In the genomic region with DNA sequence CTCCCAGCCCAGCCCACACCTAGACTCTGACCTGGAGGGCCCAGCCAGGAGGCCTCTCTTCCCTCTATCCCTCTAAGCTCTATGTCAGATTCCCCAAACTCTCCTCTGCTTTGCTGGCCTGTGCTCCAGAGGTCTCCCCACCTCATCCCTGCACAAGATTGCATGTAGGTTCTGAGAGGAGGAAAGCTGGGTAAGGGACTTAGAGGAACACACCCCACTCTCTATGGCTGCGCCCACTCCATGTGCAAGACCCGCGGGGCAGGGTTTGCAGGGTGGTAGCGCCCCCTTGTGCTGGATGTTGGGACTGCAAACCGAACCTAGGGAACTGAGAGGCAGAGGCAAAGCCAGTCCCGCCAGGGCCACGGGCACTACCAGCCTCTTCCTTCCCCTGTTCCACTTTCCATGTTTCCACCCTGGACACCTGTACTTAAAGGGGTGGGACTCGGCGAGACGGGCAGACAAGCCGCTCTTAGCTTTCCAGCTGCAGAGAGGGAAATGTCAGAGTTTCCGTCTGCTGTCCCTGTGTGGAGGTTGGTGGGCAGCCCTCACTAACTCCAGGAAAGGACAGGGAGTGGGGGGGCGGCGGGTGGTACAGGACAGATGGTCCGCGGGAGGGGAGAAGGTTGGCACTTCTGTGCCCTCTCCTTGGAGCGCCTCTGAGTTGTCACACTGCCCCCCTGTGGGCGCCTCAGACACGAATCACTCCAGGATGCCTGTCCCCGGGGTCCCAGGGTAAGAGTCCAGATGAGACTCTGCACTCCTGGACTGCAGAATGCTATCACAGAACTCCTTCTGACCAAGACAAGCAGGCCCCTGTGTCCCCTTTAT, we compare ENCODE assay signal across 1 cellular context.
TF ChIP-seq lines count a peak whose summit lies in the region.

No MANE protein-coding gene starts in this region.

TF ChIP-seq in HepG2, 621 proteins besides CTCF, POLR2A, EP300 and RAD21 (continued from another document and continues in another):
- TF ChIP-seq, protein P1, sequence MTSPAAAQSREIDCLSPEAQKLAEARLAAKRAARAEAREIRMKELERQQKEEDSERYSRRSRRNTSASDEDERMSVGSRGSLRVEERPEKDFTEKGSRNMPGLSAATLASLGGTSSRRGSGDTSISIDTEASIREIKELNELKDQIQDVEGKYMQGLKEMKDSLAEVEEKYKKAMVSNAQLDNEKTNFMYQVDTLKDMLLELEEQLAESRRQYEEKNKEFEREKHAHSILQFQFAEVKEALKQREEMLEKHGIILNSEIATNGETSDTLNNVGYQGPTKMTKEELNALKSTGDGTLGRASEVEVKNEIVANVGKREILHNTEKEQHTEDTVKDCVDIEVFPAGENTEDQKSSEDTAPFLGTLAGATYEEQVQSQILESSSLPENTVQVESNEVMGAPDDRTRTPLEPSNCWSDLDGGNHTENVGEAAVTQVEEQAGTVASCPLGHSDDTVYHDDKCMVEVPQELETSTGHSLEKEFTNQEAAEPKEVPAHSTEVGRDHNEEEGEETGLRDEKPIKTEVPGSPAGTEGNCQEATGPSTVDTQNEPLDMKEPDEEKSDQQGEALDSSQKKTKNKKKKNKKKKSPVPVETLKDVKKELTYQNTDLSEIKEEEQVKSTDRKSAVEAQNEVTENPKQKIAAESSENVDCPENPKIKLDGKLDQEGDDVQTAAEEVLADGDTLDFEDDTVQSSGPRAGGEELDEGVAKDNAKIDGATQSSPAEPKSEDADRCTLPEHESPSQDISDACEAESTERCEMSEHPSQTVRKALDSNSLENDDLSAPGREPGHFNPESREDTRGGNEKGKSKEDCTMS (CRISPR knock-in tag; conservative IDR thresholded peaks at IDR 0.05): 0 out of 2 replicates have a peak, but pooled peaks have one; percentile 40
- TF ChIP-seq TBX2 (CRISPR knock-in tag; IDR thresholded peaks at IDR 0.05; ENCODE audit: borderline replicate concordance) (peak; percentile 86), GZF1 (CRISPR knock-in tag; IDR thresholded peaks at IDR 0.05) (no peak), MBD4 (IDR thresholded peaks at IDR 0.05; ENCODE audit: borderline replicate concordance, low read length) (no peak), TEAD3 (CRISPR knock-in tag; optimal IDR thresholded peaks at IDR 0.05; ENCODE audit: borderline replicate concordance) (peak; percentile 80), HOXA7 (CRISPR knock-in tag; IDR thresholded peaks at IDR 0.05) (no peak), ZBTB7A (CRISPR knock-in tag; IDR thresholded peaks at IDR 0.05) (peak; percentile 95), AGO2 (optimal IDR thresholded peaks at IDR 0.05; ENCODE audit: low read depth, low read length) (no peak), ZNF605 (CRISPR knock-in tag; IDR thresholded peaks at IDR 0.05) (peak; percentile 90), ARNT2 (CRISPR knock-in tag; IDR thresholded peaks at IDR 0.05; ENCODE audit: low read depth) (peak; percentile 60; the same call in 1 of the 2 replicates), ATRX (CRISPR knock-in tag; IDR thresholded peaks at IDR 0.05; ENCODE audit: borderline replicate concordance) (0 out of 2 replicates have a peak, but pooled peaks have one; percentile 90), HDAC6 (IDR thresholded peaks at IDR 0.05; ENCODE audit: low read depth, low read length) (no peak), MED13 (CRISPR knock-in tag; IDR thresholded peaks at IDR 0.05) (0 out of 2 replicates have a peak, but pooled peaks have one; percentile 15), ZNF777 (CRISPR knock-in tag; IDR thresholded peaks at IDR 0.05) (no peak; the same call in 1 of the 2 replicates), ZNF839 (CRISPR knock-in tag; IDR thresholded peaks at IDR 0.05; ENCODE audit: borderline replicate concordance) (no peak; the same call in 1 of the 2 replicates), ZNF20 (CRISPR knock-in tag; IDR thresholded peaks at IDR 0.05) (no peak), HHEX (CRISPR knock-in tag; IDR thresholded peaks at IDR 0.05) (no peak; the same call in 1 of the 2 replicates), SNAI1 (CRISPR knock-in tag; IDR thresholded peaks at IDR 0.05; ENCODE audit: borderline replicate concordance) (peak; percentile 86; the same call in 1 of the 2 replicates), TCF7 (IDR thresholded peaks at IDR 0.05; ENCODE audit: low read depth) (no peak), ISX (CRISPR knock-in tag; conservative IDR thresholded peaks at IDR 0.05) (no peak), EED (CRISPR knock-in tag; IDR thresholded peaks at IDR 0.05) (peak; percentile 95; the same call in 1 of the 2 replicates), ZNF224 (CRISPR knock-in tag; IDR thresholded peaks at IDR 0.05) (peak; percentile 96), AGO1 (IDR thresholded peaks at IDR 0.05; ENCODE audit: low read depth, low read length, poor library complexity, severe bottlenecking) (peak; percentile 52), ZNF124 (CRISPR knock-in tag; IDR thresholded peaks at IDR 0.05) (peak; percentile 84), HDAC2 (CRISPR knock-in tag; IDR thresholded peaks at IDR 0.05) (peak; percentile 54), ZNF678 (CRISPR knock-in tag; IDR thresholded peaks at IDR 0.05) (peak; percentile 95), CHD2 (IDR thresholded peaks at IDR 0.05; ENCODE audit: low read depth, low read length) (no peak), ZNF772 (CRISPR knock-in tag; IDR thresholded peaks at IDR 0.05) (peak; percentile 84; the same call in 1 of the 2 replicates), WIZ (CRISPR knock-in tag; IDR thresholded peaks at IDR 0.05) (peak; percentile 96), ZBTB21 (CRISPR knock-in tag; IDR thresholded peaks at IDR 0.05) (no peak), ZNF501 (CRISPR knock-in tag; IDR thresholded peaks at IDR 0.05) (peak; percentile 100), MTF2 (CRISPR knock-in tag; IDR thresholded peaks at IDR 0.05; ENCODE audit: borderline replicate concordance) (peak; percentile 98), NONO (IDR thresholded peaks at IDR 0.05) (no peak), NONO (CRISPR knock-in tag; conservative IDR thresholded peaks at IDR 0.05) (peak; percentile 99)
- TF ChIP-seq, protein P2, sequence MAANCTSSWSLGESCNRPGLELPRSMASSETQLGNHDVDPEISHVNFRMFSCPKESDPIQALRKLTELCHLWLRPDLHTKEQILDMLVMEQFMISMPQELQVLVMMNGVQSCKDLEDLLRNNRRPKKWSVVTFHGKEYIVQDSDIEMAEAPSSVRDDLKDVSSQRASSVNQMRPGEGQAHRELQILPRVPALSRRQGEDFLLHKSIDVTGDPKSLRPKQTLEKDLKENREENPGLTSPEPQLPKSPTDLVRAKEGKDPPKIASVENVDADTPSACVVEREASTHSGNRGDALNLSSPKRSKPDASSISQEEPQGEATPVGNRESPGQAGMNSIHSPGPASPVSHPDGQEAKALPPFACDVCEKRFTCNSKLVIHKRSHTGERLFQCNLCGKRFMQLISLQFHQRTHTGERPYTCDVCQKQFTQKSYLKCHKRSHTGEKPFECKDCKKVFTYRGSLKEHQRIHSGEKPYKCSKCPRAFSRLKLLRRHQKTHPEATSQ (CRISPR knock-in tag; IDR thresholded peaks at IDR 0.05; ENCODE audit: borderline replicate concordance): peak; percentile 93
- TF ChIP-seq, protein P3, sequence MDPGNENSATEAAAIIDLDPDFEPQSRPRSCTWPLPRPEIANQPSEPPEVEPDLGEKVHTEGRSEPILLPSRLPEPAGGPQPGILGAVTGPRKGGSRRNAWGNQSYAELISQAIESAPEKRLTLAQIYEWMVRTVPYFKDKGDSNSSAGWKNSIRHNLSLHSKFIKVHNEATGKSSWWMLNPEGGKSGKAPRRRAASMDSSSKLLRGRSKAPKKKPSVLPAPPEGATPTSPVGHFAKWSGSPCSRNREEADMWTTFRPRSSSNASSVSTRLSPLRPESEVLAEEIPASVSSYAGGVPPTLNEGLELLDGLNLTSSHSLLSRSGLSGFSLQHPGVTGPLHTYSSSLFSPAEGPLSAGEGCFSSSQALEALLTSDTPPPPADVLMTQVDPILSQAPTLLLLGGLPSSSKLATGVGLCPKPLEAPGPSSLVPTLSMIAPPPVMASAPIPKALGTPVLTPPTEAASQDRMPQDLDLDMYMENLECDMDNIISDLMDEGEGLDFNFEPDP (CRISPR knock-in tag; conservative IDR thresholded peaks at IDR 0.05): 0 out of 2 replicates have a peak, but pooled peaks have one; percentile 39
- TF ChIP-seq, protein P4, sequence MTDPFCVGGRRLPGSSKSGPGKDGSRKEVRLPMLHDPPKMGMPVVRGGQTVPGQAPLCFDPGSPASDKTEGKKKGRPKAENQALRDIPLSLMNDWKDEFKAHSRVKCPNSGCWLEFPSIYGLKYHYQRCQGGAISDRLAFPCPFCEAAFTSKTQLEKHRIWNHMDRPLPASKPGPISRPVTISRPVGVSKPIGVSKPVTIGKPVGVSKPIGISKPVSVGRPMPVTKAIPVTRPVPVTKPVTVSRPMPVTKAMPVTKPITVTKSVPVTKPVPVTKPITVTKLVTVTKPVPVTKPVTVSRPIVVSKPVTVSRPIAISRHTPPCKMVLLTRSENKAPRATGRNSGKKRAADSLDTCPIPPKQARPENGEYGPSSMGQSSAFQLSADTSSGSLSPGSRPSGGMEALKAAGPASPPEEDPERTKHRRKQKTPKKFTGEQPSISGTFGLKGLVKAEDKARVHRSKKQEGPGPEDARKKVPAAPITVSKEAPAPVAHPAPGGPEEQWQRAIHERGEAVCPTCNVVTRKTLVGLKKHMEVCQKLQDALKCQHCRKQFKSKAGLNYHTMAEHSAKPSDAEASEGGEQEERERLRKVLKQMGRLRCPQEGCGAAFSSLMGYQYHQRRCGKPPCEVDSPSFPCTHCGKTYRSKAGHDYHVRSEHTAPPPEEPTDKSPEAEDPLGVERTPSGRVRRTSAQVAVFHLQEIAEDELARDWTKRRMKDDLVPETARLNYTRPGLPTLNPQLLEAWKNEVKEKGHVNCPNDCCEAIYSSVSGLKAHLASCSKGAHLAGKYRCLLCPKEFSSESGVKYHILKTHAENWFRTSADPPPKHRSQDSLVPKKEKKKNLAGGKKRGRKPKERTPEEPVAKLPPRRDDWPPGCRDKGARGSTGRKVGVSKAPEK (CRISPR knock-in tag; IDR thresholded peaks at IDR 0.05; ENCODE audit: borderline replicate concordance): no peak; the same call in 1 of the 2 replicates
- TF ChIP-seq, protein P5, sequence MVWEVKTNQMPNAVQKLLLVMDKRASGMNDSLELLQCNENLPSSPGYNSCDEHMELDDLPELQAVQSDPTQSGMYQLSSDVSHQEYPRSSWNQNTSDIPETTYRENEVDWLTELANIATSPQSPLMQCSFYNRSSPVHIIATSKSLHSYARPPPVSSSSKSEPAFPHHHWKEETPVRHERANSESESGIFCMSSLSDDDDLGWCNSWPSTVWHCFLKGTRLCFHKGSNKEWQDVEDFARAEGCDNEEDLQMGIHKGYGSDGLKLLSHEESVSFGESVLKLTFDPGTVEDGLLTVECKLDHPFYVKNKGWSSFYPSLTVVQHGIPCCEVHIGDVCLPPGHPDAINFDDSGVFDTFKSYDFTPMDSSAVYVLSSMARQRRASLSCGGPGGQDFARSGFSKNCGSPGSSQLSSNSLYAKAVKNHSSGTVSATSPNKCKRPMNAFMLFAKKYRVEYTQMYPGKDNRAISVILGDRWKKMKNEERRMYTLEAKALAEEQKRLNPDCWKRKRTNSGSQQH (CRISPR knock-in tag; IDR thresholded peaks at IDR 0.05; ENCODE audit: low read depth): peak; percentile 82; the same call in 1 of the 2 replicates
- TF ChIP-seq, protein P6, sequence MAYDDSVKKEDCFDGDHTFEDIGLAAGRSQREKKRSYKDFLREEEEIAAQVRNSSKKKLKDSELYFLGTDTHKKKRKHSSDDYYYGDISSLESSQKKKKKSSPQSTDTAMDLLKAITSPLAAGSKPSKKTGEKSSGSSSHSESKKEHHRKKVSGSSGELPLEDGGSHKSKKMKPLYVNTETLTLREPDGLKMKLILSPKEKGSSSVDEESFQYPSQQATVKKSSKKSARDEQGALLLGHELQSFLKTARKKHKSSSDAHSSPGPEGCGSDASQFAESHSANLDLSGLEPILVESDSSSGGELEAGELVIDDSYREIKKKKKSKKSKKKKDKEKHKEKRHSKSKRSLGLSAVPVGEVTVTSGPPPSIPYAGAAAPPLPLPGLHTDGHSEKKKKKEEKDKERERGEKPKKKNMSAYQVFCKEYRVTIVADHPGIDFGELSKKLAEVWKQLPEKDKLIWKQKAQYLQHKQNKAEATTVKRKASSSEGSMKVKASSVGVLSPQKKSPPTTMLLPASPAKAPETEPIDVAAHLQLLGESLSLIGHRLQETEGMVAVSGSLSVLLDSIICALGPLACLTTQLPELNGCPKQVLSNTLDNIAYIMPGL (CRISPR knock-in tag; IDR thresholded peaks at IDR 0.05; ENCODE audit: borderline replicate concordance in 1 of 2, low read depth in 1 of 2): peak; percentile 99 to 100
- TF ChIP-seq, protein P7, sequence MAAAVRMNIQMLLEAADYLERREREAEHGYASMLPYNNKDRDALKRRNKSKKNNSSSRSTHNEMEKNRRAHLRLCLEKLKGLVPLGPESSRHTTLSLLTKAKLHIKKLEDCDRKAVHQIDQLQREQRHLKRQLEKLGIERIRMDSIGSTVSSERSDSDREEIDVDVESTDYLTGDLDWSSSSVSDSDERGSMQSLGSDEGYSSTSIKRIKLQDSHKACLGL (CRISPR knock-in tag; IDR thresholded peaks at IDR 0.05): peak; percentile 87
- TF ChIP-seq, protein P8, sequence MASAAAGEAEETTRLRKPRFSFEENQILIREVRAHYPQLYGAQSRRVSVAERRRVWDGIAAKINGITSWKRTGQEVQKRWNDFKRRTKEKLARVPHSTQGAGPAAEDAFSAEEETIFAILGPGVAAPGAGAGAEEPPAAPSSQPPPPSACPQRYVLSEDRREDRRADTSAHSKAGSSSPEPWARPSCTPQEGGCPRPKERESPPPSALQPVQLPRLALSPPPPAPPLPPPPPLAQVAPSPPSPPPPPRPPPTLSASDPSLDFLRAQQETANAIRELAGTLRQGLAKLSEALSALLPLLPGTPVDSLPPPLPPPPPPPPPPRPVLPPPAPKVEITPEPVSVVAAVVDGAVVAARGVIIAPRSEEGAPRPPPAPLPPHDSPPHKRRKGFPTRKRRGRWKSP (CRISPR knock-in tag; IDR thresholded peaks at IDR 0.05): peak; percentile 93; the same call in 1 of the 2 replicates
- TF ChIP-seq, protein P9, sequence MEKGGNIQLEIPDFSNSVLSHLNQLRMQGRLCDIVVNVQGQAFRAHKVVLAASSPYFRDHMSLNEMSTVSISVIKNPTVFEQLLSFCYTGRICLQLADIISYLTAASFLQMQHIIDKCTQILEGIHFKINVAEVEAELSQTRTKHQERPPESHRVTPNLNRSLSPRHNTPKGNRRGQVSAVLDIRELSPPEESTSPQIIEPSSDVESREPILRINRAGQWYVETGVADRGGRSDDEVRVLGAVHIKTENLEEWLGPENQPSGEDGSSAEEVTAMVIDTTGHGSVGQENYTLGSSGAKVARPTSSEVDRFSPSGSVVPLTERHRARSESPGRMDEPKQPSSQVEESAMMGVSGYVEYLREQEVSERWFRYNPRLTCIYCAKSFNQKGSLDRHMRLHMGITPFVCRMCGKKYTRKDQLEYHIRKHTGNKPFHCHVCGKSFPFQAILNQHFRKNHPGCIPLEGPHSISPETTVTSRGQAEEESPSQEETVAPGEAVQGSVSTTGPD (CRISPR knock-in tag; IDR thresholded peaks at IDR 0.05): no peak
- TF ChIP-seq, protein P10, sequence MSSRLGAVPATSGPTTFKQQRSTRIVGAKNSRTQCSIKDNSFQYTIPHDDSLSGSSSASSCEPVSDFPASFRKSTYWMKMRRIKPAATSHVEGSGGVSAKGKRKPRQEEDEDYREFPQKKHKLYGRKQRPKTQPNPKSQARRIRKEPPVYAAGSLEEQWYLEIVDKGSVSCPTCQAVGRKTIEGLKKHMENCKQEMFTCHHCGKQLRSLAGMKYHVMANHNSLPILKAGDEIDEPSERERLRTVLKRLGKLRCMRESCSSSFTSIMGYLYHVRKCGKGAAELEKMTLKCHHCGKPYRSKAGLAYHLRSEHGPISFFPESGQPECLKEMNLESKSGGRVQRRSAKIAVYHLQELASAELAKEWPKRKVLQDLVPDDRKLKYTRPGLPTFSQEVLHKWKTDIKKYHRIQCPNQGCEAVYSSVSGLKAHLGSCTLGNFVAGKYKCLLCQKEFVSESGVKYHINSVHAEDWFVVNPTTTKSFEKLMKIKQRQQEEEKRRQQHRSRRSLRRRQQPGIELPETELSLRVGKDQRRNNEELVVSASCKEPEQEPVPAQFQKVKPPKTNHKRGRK (CRISPR knock-in tag; IDR thresholded peaks at IDR 0.05): peak; percentile 94
